In genomic region chr6:130032758-130033323, GRCh38 we compare ENCODE assay signal across 13 cellular contexts.
"Had no signal": no experiment of that assay in that cellular context is flagged by ENCODE, and none has a peak within 500 bp of the region (broad histone marks: within the 10 kb centered on the region; RNA-seq: fewer than 3 reads in every experiment).

No MANE protein-coding gene starts in this region.

- DNase-seq: activated CD8-positive, alpha-beta T cell treated with anti-CD3 and anti-CD28 coated beads, Interleukin-2, amount 10 ng/mL, durations not matched to agents 7 days and 5 days; endodermal cell; erythroblast; gastrocnemius medialis; heart left ventricle; left colon; lower lobe of right lung; pancreas; spleen; stomach; upper lobe of right lung had no signal

- ATAC-seq: activated CD8-positive, alpha-beta T cell treated with anti-CD3 and anti-CD28 coated beads, Interleukin-2, amount 10 ng/mL, durations not matched to agents 7 days and 5 days; gastrocnemius medialis; heart left ventricle; left colon; lower lobe of right lung; pancreas; sciatic nerve; upper lobe of right lung had no signal

- H3K4me3 Mint-ChIP-seq: activated CD8-positive, alpha-beta T cell treated with anti-CD3 and anti-CD28 coated beads, Interleukin-2, amount 10 ng/mL, durations not matched to agents 7 days and 5 days; endodermal cell; mesothelial cell of epicardium had no signal

- H3K27ac Mint-ChIP-seq: activated CD8-positive, alpha-beta T cell treated with anti-CD3 and anti-CD28 coated beads, Interleukin-2, amount 10 ng/mL, durations not matched to agents 7 days and 5 days; endodermal cell; mesothelial cell of epicardium had no signal

- H3K9me3 Mint-ChIP-seq: endodermal cell, mesothelial cell of epicardium had no signal
